32 cellular contexts compared by ENCODE assay signal in the genomic region with DNA sequence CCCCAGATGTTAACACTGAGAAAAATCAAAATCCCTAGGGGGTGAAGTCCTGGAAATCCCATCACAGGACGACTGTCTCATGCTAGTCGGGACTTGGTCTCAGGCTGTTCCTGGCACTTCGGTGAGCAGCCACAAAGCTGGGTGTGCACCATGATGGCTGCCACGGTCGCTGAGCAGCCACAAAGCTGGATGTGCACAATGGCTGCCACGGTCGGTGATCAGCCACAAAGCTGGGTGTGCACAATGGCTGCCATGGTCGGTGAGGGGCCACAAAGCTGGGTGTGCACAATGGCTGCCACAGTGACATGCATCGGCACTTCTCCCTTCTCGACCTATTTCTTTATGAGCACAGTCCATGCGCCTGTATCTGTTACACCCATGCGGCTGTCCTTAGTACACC.
"Had no signal": no experiment of that assay in that cellular context is flagged by ENCODE, and none has a peak within 500 bp of the region (broad histone marks: within the 10 kb centered on the region; RNA-seq: fewer than 3 reads in every experiment).

No MANE protein-coding gene starts in this region.

- H3K27me3 ChIP-seq: adrenal gland, cardiac muscle cell, gastrocnemius medialis, hepatocyte, neutrophil, ovary, tibial artery had no signal

- DNase-seq: activated CD4-positive, alpha-beta memory T cell treated with anti-CD3 and anti-CD28 coated beads for 36 hours; activated CD4-positive, alpha-beta T cell treated with anti-CD3 and anti-CD28 coated beads for 48 hours; activated naive CD4-positive, alpha-beta T cell treated with Interleukin-2 at 50 U/mL for 16 hours; activated T-cell treated with anti-CD3 and anti-CD28 coated beads for 4 hours; activated T-cell treated with anti-CD3 and anti-CD28 coated beads, Interleukin-2, amount 50 U/mL, for 72 hours; body of pancreas; effector memory CD4-positive, alpha-beta T cell; erythroblast; gastrocnemius medialis; glutamatergic neuron; mesendoderm; ovary; retina; stimulated activated naive CD4-positive, alpha-beta T cell; T-helper 17 cell; T1000; tibial artery; WERI-Rb-1 had no signal

- H3K9me3 ChIP-seq: adrenal gland, body of pancreas, gastrocnemius medialis, neutrophil, ovary, prostate gland, suprapubic skin, tibial artery had no signal

- H3K27ac Mint-ChIP-seq: activated CD4-positive, alpha-beta memory T cell treated with anti-CD3 and anti-CD28 coated beads for 36 hours; activated naive CD8-positive, alpha-beta T cell; activated T-cell treated with anti-CD3 and anti-CD28 coated beads, Interleukin-2, amount 50 U/mL, for 72 hours; nephron; T-helper 17 cell had no signal

- H3K9me3 Mint-ChIP-seq: activated CD4-positive, alpha-beta memory T cell treated with anti-CD3 and anti-CD28 coated beads for 36 hours; activated T-cell treated with anti-CD3 and anti-CD28 coated beads, Interleukin-2, amount 50 U/mL, for 72 hours had no signal

- H3K4me3 Mint-ChIP-seq: activated CD4-positive, alpha-beta memory T cell treated with anti-CD3 and anti-CD28 coated beads for 36 hours; activated naive CD8-positive, alpha-beta T cell; activated T-cell treated with anti-CD3 and anti-CD28 coated beads, Interleukin-2, amount 50 U/mL, for 72 hours; nephron; T-helper 17 cell had no signal

- H3K4me3 ChIP-seq: adrenal gland, body of pancreas, cardiac muscle cell, coronary artery, dorsolateral prefrontal cortex, gastrocnemius medialis, hepatocyte, lung, ovary, prostate gland, smooth muscle cell, suprapubic skin, tibial artery had no signal

- H3K27me3 Mint-ChIP-seq: activated CD4-positive, alpha-beta memory T cell treated with anti-CD3 and anti-CD28 coated beads for 36 hours; activated naive CD8-positive, alpha-beta T cell; T-helper 17 cell had no signal

- H3K4me1 ChIP-seq: adrenal gland, body of pancreas, gastrocnemius medialis, prostate gland, suprapubic skin, tibial artery had no signal

- H3K36me3 Mint-ChIP-seq: activated CD4-positive, alpha-beta memory T cell treated with anti-CD3 and anti-CD28 coated beads for 36 hours; activated naive CD8-positive, alpha-beta T cell had no signal

- ATAC-seq: activated CD4-positive, CD25-positive, alpha-beta regulatory T cell treated with anti-CD3 and anti-CD28 coated beads, Interleukin-2, amount 50 U/mL, for 24 hours; activated T-cell treated with anti-CD3 and anti-CD28 coated beads, Interleukin-2, amount 50 U/mL, for 72 hours; body of pancreas; gastrocnemius medialis; SK-N-SH treated with all-trans-retinoic acid at 6 μM for 48 hours; T-helper 17 cell had no signal

- H3K36me3 ChIP-seq: adrenal gland, cardiac muscle cell, gastrocnemius medialis, neutrophil, ovary, prostate gland, suprapubic skin, tibial artery, WERI-Rb-1 had no signal

- H2AFZ ChIP-seq: hepatocyte had no signal

- H3K27ac ChIP-seq: adrenal gland, body of pancreas, cardiac muscle cell, coronary artery, dorsolateral prefrontal cortex, gastrocnemius medialis, hepatocyte, neutrophil, ovary, prostate gland, suprapubic skin, tibial artery, WERI-Rb-1 had no signal

- H3K4me2 ChIP-seq: hepatocyte, smooth muscle cell had no signal

- H3K4me1 Mint-ChIP-seq: nephron, T-helper 17 cell had no signal
